ENCODE assay signal across 17 cellular contexts in genomic region chr1:119275930-119276215, GRCh38.
"Had no signal": no experiment of that assay in that cellular context is flagged by ENCODE, and none has a peak within 500 bp of the region (broad histone marks: within the 10 kb centered on the region; RNA-seq: fewer than 3 reads in every experiment).

No MANE protein-coding gene starts in this region.

- H3K4me3 ChIP-seq: right lobe of liver, skin epidermis, suprapubic skin, transverse colon, uterus had no signal

- H3K9ac ChIP-seq: parathyroid adenoma had no signal

- H3K36me3 ChIP-seq: right lobe of liver, suprapubic skin, transverse colon, uterus, WERI-Rb-1 had no signal

- H3K27me3 ChIP-seq: right lobe of liver, suprapubic skin, transverse colon, uterus had no signal

- H3K79me2 ChIP-seq: parathyroid adenoma had no signal

- H3K36me3 Mint-ChIP-seq: activated naive CD4-positive, alpha-beta T cell treated with anti-CD3 and anti-CD28 coated beads, Interleukin-2, amount 50 U/mL, for 24 hours; brain; stimulated activated effector memory CD8-positive, alpha-beta T cell treated with anti-CD3 and anti-CD28 coated beads, Interleukin-12 subunit alpha, Interleukin-12 subunit beta, amount 100 ng/mL, for 72 hours had no signal

- H3K27ac Mint-ChIP-seq: activated CD8-positive, alpha-beta T cell treated with anti-CD3 and anti-CD28 coated beads, Interleukin-2, amount 10 ng/mL, durations not matched to agents 7 days and 5 days; activated naive CD4-positive, alpha-beta T cell treated with anti-CD3 and anti-CD28 coated beads, Interleukin-2, amount 50 U/mL, for 24 hours; activated T-helper 1 cell treated with anti-CD3 and anti-CD28 coated beads, Interleukin-12 subunit alpha, Interleukin-12 subunit beta, Interleukin-2, Interleukin-4 antibody, amounts not matched to agents 30 ng/mL and 10 ng/mL and 1 ng/mL, durations not matched to agents 14 hours and 24 hours and 36 hours; nephron progenitor cell; stimulated activated effector memory CD8-positive, alpha-beta T cell treated with anti-CD3 and anti-CD28 coated beads, Interleukin-12 subunit alpha, Interleukin-12 subunit beta, amount 100 ng/mL, for 72 hours; stimulated activated naive CD8-positive, alpha-beta T cell treated with anti-CD3 and anti-CD28 coated beads, Interleukin-15, amount 100 ng/mL, for 72 hours had no signal

- H3K27ac ChIP-seq: parathyroid adenoma, right lobe of liver, suprapubic skin, transverse colon, uterus, WERI-Rb-1 had no signal

- H2AFZ ChIP-seq: parathyroid adenoma had no signal

- H3K9me3 ChIP-seq: right lobe of liver, suprapubic skin, transverse colon, uterus had no signal

- H3K9me3 Mint-ChIP-seq: activated naive CD4-positive, alpha-beta T cell treated with anti-CD3 and anti-CD28 coated beads, Interleukin-2, amount 50 U/mL, for 24 hours; activated T-helper 1 cell treated with anti-CD3 and anti-CD28 coated beads, Interleukin-12 subunit alpha, Interleukin-12 subunit beta, Interleukin-2, Interleukin-4 antibody, amounts not matched to agents 30 ng/mL and 10 ng/mL and 1 ng/mL, durations not matched to agents 14 hours and 24 hours and 36 hours; brain; nephron progenitor cell; stimulated activated effector memory CD8-positive, alpha-beta T cell treated with anti-CD3 and anti-CD28 coated beads, Interleukin-12 subunit alpha, Interleukin-12 subunit beta, amount 100 ng/mL, for 72 hours; stimulated activated naive CD8-positive, alpha-beta T cell treated with anti-CD3 and anti-CD28 coated beads, Interleukin-15, amount 100 ng/mL, for 72 hours had no signal

- H3K4me1 ChIP-seq: parathyroid adenoma, right lobe of liver, uterus had no signal

- DNase-seq: activated CD4-positive, CD25-positive, alpha-beta regulatory T cell treated with anti-CD3 and anti-CD28 coated beads, Interleukin-2, amount 50 U/mL, for 72 hours; activated gamma-delta T cell treated with Interleukin-2 at 50 U/mL for 16 hours; aorta had no signal

- H3K4me1 Mint-ChIP-seq: activated naive CD4-positive, alpha-beta T cell treated with anti-CD3 and anti-CD28 coated beads, Interleukin-2, amount 50 U/mL, for 24 hours; stimulated activated effector memory CD8-positive, alpha-beta T cell treated with anti-CD3 and anti-CD28 coated beads, Interleukin-12 subunit alpha, Interleukin-12 subunit beta, amount 100 ng/mL, for 72 hours; stimulated activated naive CD8-positive, alpha-beta T cell treated with anti-CD3 and anti-CD28 coated beads, Interleukin-15, amount 100 ng/mL, for 72 hours had no signal

- H3K4me3 Mint-ChIP-seq: activated CD8-positive, alpha-beta T cell treated with anti-CD3 and anti-CD28 coated beads, Interleukin-2, amount 10 ng/mL, durations not matched to agents 7 days and 5 days; activated naive CD4-positive, alpha-beta T cell treated with anti-CD3 and anti-CD28 coated beads, Interleukin-2, amount 50 U/mL, for 24 hours; activated T-helper 1 cell treated with anti-CD3 and anti-CD28 coated beads, Interleukin-12 subunit alpha, Interleukin-12 subunit beta, Interleukin-2, Interleukin-4 antibody, amounts not matched to agents 30 ng/mL and 10 ng/mL and 1 ng/mL, durations not matched to agents 14 hours and 24 hours and 36 hours; brain; nephron progenitor cell; stimulated activated effector memory CD8-positive, alpha-beta T cell treated with anti-CD3 and anti-CD28 coated beads, Interleukin-12 subunit alpha, Interleukin-12 subunit beta, amount 100 ng/mL, for 72 hours; stimulated activated naive CD8-positive, alpha-beta T cell treated with anti-CD3 and anti-CD28 coated beads, Interleukin-15, amount 100 ng/mL, for 72 hours had no signal
